ENCODE assay signal across 16 cellular contexts in genomic region chr5:171580506-171581265, GRCh38.
A peak's percentile ranks its signal among the peaks of the same experiment; 100 is the strongest.
DNase-seq lines count a peak whose midpoint lies in the region; ATAC-seq, FAIRE-seq and TF ChIP-seq lines count a peak whose summit lies in the region.
"Had no signal": no experiment of that assay in that cellular context is flagged by ENCODE, and none has a peak within 500 bp of the region (broad histone marks: within the 10 kb centered on the region; RNA-seq: fewer than 3 reads in every experiment).

No MANE protein-coding gene starts in this region.

- TF ChIP-seq CTCF in choroid plexus epithelial cell (conservative IDR thresholded peaks at IDR 0.05; ENCODE audit: low read depth, low read length) (no peak), prostate gland (IDR thresholded peaks at IDR 0.05) (no peak), Caco-2 (IDR thresholded peaks at IDR 0.05; ENCODE audit: insufficient read depth in 1 of 2, low read depth in 1 of 2, low read length in 1 of 2, severe bottlenecking in 1 of 2, unreplicated experiment in 1 of 2) (no peak)

- H3K4me1 ChIP-seq in ACC112 (ENCODE audit: control insufficient read depth, insufficient read depth, low read length, unreplicated experiment) (peaks cover 14% of the 10 kb centered on the region), prostate gland (replicated peaks) (no peaks in the 10 kb centered on the region), Caco-2 (no peaks in the 10 kb centered on the region)
- H3K4me1 ChIP-seq: HAP-1, pancreas had no signal

- no peaks in the 10 kb centered on the region for H3K4me1 Mint-ChIP-seq in Caco-2 (ENCODE audit: low read depth, unreplicated experiment)
- H3K4me1 Mint-ChIP-seq: stimulated activated effector memory CD8-positive, alpha-beta T cell treated with anti-CD3 and anti-CD28 coated beads, Interleukin-12 subunit alpha, Interleukin-12 subunit beta, amount 100 ng/mL, for 72 hours had no signal

- no peaks in the 10 kb centered on the region for H3K79me2 ChIP-seq in ACC112 (ENCODE audit: control insufficient read depth, insufficient read depth, low read length, unreplicated experiment)

- POLR2A ChIA-PET in Caco-2 (lab: Charles Lee), result no interaction called here

- H3K36me3 ChIP-seq in ACC112 (ENCODE audit: insufficient read depth, low read length) (no peaks in the 10 kb centered on the region), prostate gland (no peaks in the 10 kb centered on the region), Caco-2 (ENCODE audit: control insufficient read depth, insufficient read depth, low read length) (no peaks in the 10 kb centered on the region)
- H3K36me3 ChIP-seq: HAP-1, pancreas, WERI-Rb-1 had no signal

- no peaks in the 10 kb centered on the region for H3K36me3 Mint-ChIP-seq in Caco-2 (ENCODE audit: insufficient read depth, unreplicated experiment)
- H3K36me3 Mint-ChIP-seq: stimulated activated effector memory CD8-positive, alpha-beta T cell treated with anti-CD3 and anti-CD28 coated beads, Interleukin-12 subunit alpha, Interleukin-12 subunit beta, amount 100 ng/mL, for 72 hours had no signal

- H3K9me3 Mint-ChIP-seq in Caco-2 (ENCODE audit: unreplicated experiment), result no peaks in the 10 kb centered on the region
- H3K9me3 Mint-ChIP-seq: stimulated activated effector memory CD8-positive, alpha-beta T cell treated with anti-CD3 and anti-CD28 coated beads, Interleukin-12 subunit alpha, Interleukin-12 subunit beta, amount 100 ng/mL, for 72 hours had no signal

- H3K27me3 ChIP-seq in ACC112 (ENCODE audit: insufficient read depth, low read length) (peaks cover 30% of the 10 kb centered on the region), prostate gland (replicated peaks; ENCODE audit: insufficient read depth) (no peaks in the 10 kb centered on the region), Caco-2 (replicated peaks; ENCODE audit: control insufficient read depth, insufficient read depth, low read length) (no peaks in the 10 kb centered on the region; the same call in 1 of the 2 replicates)
- H3K27me3 ChIP-seq: pancreas had no signal

- BruUV-seq in Caco-2 (replicated peaks; lab: Mats Ljungman, UMichigan), result no TSS peak

- CTCF ChIA-PET in Caco-2 (lab: Charles Lee), result no interaction called here

- FAIRE-seq in H54 (lab: Jason Lieb, UNC), result no peak
- FAIRE-seq: pancreas had no signal

- no peak overlapping the region for H2AFZ ChIP-seq in ACC112 (ENCODE audit: low read length, unreplicated experiment)

- no peak for TF ChIP-seq POLR2A in H54 (IDR thresholded peaks at IDR 0.05; ENCODE audit: low read depth, low read length)
- TF ChIP-seq POLR2A in prostate gland (IDR thresholded peaks at IDR 0.05), result no peak

- no peak overlapping the region for H3K27ac Mint-ChIP-seq in Caco-2 (ENCODE audit: unreplicated experiment)
- H3K27ac Mint-ChIP-seq: stimulated activated effector memory CD8-positive, alpha-beta T cell treated with anti-CD3 and anti-CD28 coated beads, Interleukin-12 subunit alpha, Interleukin-12 subunit beta, amount 100 ng/mL, for 72 hours had no signal

- H3K27me3 Mint-ChIP-seq in Caco-2 (ENCODE audit: insufficient read depth, unreplicated experiment), result peaks cover 18% of the 10 kb centered on the region

- no peak overlapping the region for H3K4me3 Mint-ChIP-seq in Caco-2 (ENCODE audit: unreplicated experiment)
- H3K4me3 Mint-ChIP-seq: stimulated activated effector memory CD8-positive, alpha-beta T cell treated with anti-CD3 and anti-CD28 coated beads, Interleukin-12 subunit alpha, Interleukin-12 subunit beta, amount 100 ng/mL, for 72 hours had no signal

- ATAC-seq in GM19351 (IDR thresholded peaks at IDR 0.05; ENCODE audit: unreplicated experiment), result no peak
- ATAC-seq: stimulated activated effector memory CD8-positive, alpha-beta T cell treated with anti-CD3 and anti-CD28 coated beads, Interleukin-12 subunit alpha, Interleukin-12 subunit beta, amount 100 ng/mL, for 72 hours had no signal

- H3K27ac ChIP-seq in ACC112 (ENCODE audit: low read depth, low read length) (peak overlapping the region; percentile 65; the same call in 1 of the 2 replicates), prostate gland (no peak overlapping the region)
- H3K27ac ChIP-seq: pancreas, SK-N-MC, WERI-Rb-1 had no signal

- peak; percentile 23 for DNase-seq in H54 (ENCODE audit: insufficient read length, low spot score)
- DNase-seq in choroid plexus epithelial cell (ENCODE audit: low read depth), result peak; percentile 66
- peak; percentile 69 for DNase-seq in iris pigment epithelial cell (ENCODE audit: low read depth)
- no peak for DNase-seq in prostate gland (ENCODE audit: low spot score)
- no peak for DNase-seq in NCI-H2227 (lab: John Stamatoyannopoulos, UW; ENCODE audit: unreplicated experiment)
- no peak for DNase-seq in Caco-2
- DNase-seq: activated CD8-positive, alpha-beta memory T cell treated with anti-CD3 and anti-CD28 coated beads, Interleukin-2, amount 50 U/mL, for 4 hours; NCI-H1048; NCI-H69; pancreas; WERI-Rb-1 had no signal

- intact Hi-C loops in prostate gland (cut with DNase I) (no loop called here), Caco-2 (cut with micrococcal nuclease; ENCODE audit: unreplicated experiment) (no loop called here)

- H3K4me3 ChIP-seq in ACC112 (ENCODE audit: low read depth, low read length), result no peak overlapping the region
- no peak overlapping the region for H3K4me3 ChIP-seq in choroid plexus epithelial cell (ENCODE audit: low read depth, low read length)
- no peak overlapping the region for H3K4me3 ChIP-seq in prostate gland
- H3K4me3 ChIP-seq in Caco-2 (ENCODE audit: low read depth, low read length), result no peak overlapping the region
- H3K4me3 ChIP-seq: HAP-1, pancreas, SK-N-MC had no signal

- H3K9me3 ChIP-seq in prostate gland (no peaks in the 10 kb centered on the region), Caco-2 (no peaks in the 10 kb centered on the region)
- H3K9me3 ChIP-seq: HAP-1, pancreas had no signal

- 40% methylated on average over 9 of the region's 9 CpGs for WGBS in prostate gland

Comparison
In these comparisons a context has a peak if more than half of its experiments do, and no peak if none do; other contexts are left out.
1. DNase-seq: peak in H54 (single experiment), choroid plexus epithelial cell (single experiment) and iris pigment epithelial cell (single experiment); none in prostate gland (single experiment), NCI-H2227 (single experiment) and Caco-2 (0 of 2).